10 cellular contexts compared by ENCODE assay signal in genomic region chr22:29700949-29701927, GRCh38. TPM values are rescaled to one million over a fixed set of nuclear protein-coding genes. Genes with fewer than 3 reads are reported as not detected.
A peak's percentile ranks its signal among the peaks of the same experiment; 100 is the strongest.
DNase-seq lines count a peak whose midpoint lies in the region; ATAC-seq and TF ChIP-seq lines count a peak whose summit lies in the region.
"Had no signal": no experiment of that assay in that cellular context is flagged by ENCODE, and none has a peak within 500 bp of the region (broad histone marks: within the 10 kb centered on the region; RNA-seq: fewer than 3 reads in every experiment).

No MANE protein-coding gene starts in this region.

- no peaks in the 10 kb centered on the region for H4K20me1 ChIP-seq in HCT116 (ENCODE audit: insufficient read depth)

- H3K9ac ChIP-seq in HCT116 (ENCODE audit: low read length): no peak overlapping the region

- no TSS peak for BruUV-seq in Calu3 (replicated peaks; lab: Mats Ljungman, UMichigan)
- BruUV-seq in HCT116 (replicated peaks; lab: Mats Ljungman, UMichigan): no TSS peak

- H3K27ac Mint-ChIP-seq in Calu3 (ENCODE audit: unreplicated experiment): peak overlapping the region; percentile 43

- H3K4me1 ChIP-seq in HCT116 (ENCODE audit: control insufficient read depth in 1 of 2, insufficient read depth in 2 of 2, low read length in 2 of 2): peaks cover 36 to 41% of the 10 kb centered on the region in 2 experiments

- H3K79me2 ChIP-seq in HCT116 (ENCODE audit: insufficient read depth, low read length): no peaks in the 10 kb centered on the region

- H3K4me2 ChIP-seq in HCT116 (ENCODE audit: low read length): peak overlapping the region; percentile 61

- H3K27ac ChIP-seq in HCT116 (ENCODE audit: low read depth, low read length): peak overlapping the region; percentile 38

- peaks cover 2% of the 10 kb centered on the region for H3K27me3 Mint-ChIP-seq in Calu3 (ENCODE audit: unreplicated experiment)

- H3K9me3 ChIP-seq in HCT116 (ENCODE audit: control insufficient read depth in 1 of 2, insufficient read depth in 1 of 2, low read depth in 1 of 2, low read length in 2 of 2) (no peaks in the 10 kb centered on the region), MG63 (no peaks in the 10 kb centered on the region)

- intact Hi-C loops in Calu3 (cut with micrococcal nuclease; ENCODE audit: unreplicated experiment) (loop anchor here (1.0 to 5.0 kb wide), 3 partner anchors 66 to 388 kb away; partner anchors contain the start of genes UQCR10 and ZMAT5), HCT116 (cut with micrococcal nuclease) (loop anchor here (1.0 kb wide), 2 partner anchors 304 to 388 kb away; no protein-coding TSS in a partner anchor)

- POLR2A ChIA-PET in HCT116 (lab: Charles Lee): interaction anchor here (1.1 to 1.7 kb wide), 3 partner anchors 66 to 387 kb away, joined by 3 to 5 read pairs (median 4); partner anchors contain the start of genes UQCR10 and ZMAT5

- peak; percentile 29 for TF ChIP-seq CTCF in Calu3 (IDR thresholded peaks at IDR 0.05; ENCODE audit: unreplicated experiment)
- TF ChIP-seq CTCF in HCT116 (IDR thresholded peaks at IDR 0.05 in 2 of 3, conservative IDR thresholded peaks at IDR 0.05 in 1 of 3; ENCODE audit: borderline replicate concordance in 1 of 3, insufficient read depth in 1 of 3, low read depth in 2 of 3, low read length in 2 of 3): peak; percentile 39 to 59 (median 51); a peak in 5 of 6 replicates
- TF ChIP-seq CTCF in epithelial cell of proximal tubule (conservative IDR thresholded peaks at IDR 0.05; ENCODE audit: low read depth, low read length): peak; percentile 49

- 0 out of 4 replicates have a peak overlapping the region, but pooled peaks of 1 of the 2 experiments have one; percentile 9 for H3K4me3 ChIP-seq in HCT116 (replicated peaks in 1 of 2; ENCODE audit: low read depth in 1 of 2, low read length in 2 of 2)
- H3K4me3 ChIP-seq in epithelial cell of proximal tubule (ENCODE audit: low read depth, low read length): no peak overlapping the region
- H3K4me3 ChIP-seq in MG63: no peak overlapping the region

- DNase-seq in Calu3 (peak; percentile 66), HCT116 (ENCODE audit: low read depth, low spot score) (peak; percentile 51), RKO (ENCODE audit: low spot score) (peak; percentile 44), epithelial cell of proximal tubule (ENCODE audit: low read depth) (peak; percentile 9), amniotic stem cell (lab: John Stamatoyannopoulos, UW) (no peak), ureter (ENCODE audit: low spot score) (no peak), anterior cingulate cortex (lab: John Stamatoyannopoulos, UW) (no peak), MG63 (no peak)

- peaks cover 14% of the 10 kb centered on the region for H3K4me1 Mint-ChIP-seq in Calu3 (ENCODE audit: low read depth, unreplicated experiment)

- H3K36me3 ChIP-seq in HCT116 (ENCODE audit: control insufficient read depth in 1 of 2, insufficient read depth in 2 of 2, low read length in 2 of 2): no peaks in the 10 kb centered on the region
- peaks cover 11% of the 10 kb centered on the region for H3K36me3 ChIP-seq in MG63

- ATAC-seq in HCT116: peak; percentile 74

- no peak overlapping the region for H3K4me3 Mint-ChIP-seq in Calu3 (ENCODE audit: low read depth, unreplicated experiment)

- no peaks in the 10 kb centered on the region for H3K9me2 ChIP-seq in HCT116 (ENCODE audit: insufficient read depth)

- no peaks in the 10 kb centered on the region for H3K27me3 ChIP-seq in HCT116 (ENCODE audit: insufficient read depth, low read length)
- no peaks in the 10 kb centered on the region for H3K27me3 ChIP-seq in MG63

- no peak overlapping the region for H2AFZ ChIP-seq in HCT116 (ENCODE audit: low read depth, low read length, poor library complexity, severe bottlenecking)

- RAD21 ChIA-PET in HCT116 (lab: Charles Lee; ENCODE audit: low non-redundant PET in 1 of 2, low total read pairs in 2 of 2, uncharacterized antibody in 2 of 2, unreplicated experiment in 2 of 2): interaction anchor here (0.6 to 1.0 kb wide), 7 partner anchors 12 to 388 kb away, joined by 3 to 6 read pairs (median 4); partner anchors contain the start of genes UQCR10 (in 1 of the 2) and ZMAT5 (in 1 of the 2)

- peaks cover 15% of the 10 kb centered on the region for H3K36me3 Mint-ChIP-seq in Calu3 (ENCODE audit: insufficient read depth, unreplicated experiment)

- H3K9me3 Mint-ChIP-seq in Calu3 (ENCODE audit: low read depth, unreplicated experiment): no peaks in the 10 kb centered on the region

- peak; percentile 67 for TF ChIP-seq RAD21 in HCT116 (IDR thresholded peaks at IDR 0.05; ENCODE audit: low read depth)

- CTCF ChIA-PET in Calu3 (lab: Charles Lee): interaction anchor here (0.5 to 2.3 kb wide), 10 partner anchors 10 to 389 kb away, joined by 3 to 13 read pairs (median 6); partner anchors contain the start of gene THOC5
- CTCF ChIA-PET in HCT116 (lab: Charles Lee): interaction anchor here (0.7 to 3.1 kb wide), 12 partner anchors 10 to 587 kb away, joined by 3 to 29 read pairs (median 4); no protein-coding TSS in a partner anchor

- TF ChIP-seq POLR2A in HCT116 (IDR thresholded peaks at IDR 0.05; ENCODE audit: borderline replicate concordance, extremely low read depth, insufficient read depth, insufficient read length): no peak

TF ChIP-seq in HCT116, 20 proteins besides CTCF, POLR2A, EP300 and RAD21:
- TF ChIP-seq JUND (IDR thresholded peaks at IDR 0.05) (no peak; the same call in 1 of the 2 replicates), SP1 (IDR thresholded peaks at IDR 0.05; ENCODE audit: low read depth) (no peak), EZH2 (IDR thresholded peaks at IDR 0.05) (no peak), EZH2phosphoT487 (IDR thresholded peaks at IDR 0.05; ENCODE audit: borderline replicate concordance) (no peak), CBX3 (IDR thresholded peaks at IDR 0.05; ENCODE audit: low read depth) (peak; percentile 73; the same call in 1 of the 2 replicates), FOSL1 (IDR thresholded peaks at IDR 0.05; ENCODE audit: low read depth) (peak; percentile 50; the same call in 1 of the 2 replicates), POLR2AphosphoS5 (IDR thresholded peaks at IDR 0.05; ENCODE audit: low read depth, low read length) (no peak), CEBPB (IDR thresholded peaks at IDR 0.05; ENCODE audit: low read depth) (no peak), ELF1 (IDR thresholded peaks at IDR 0.05; ENCODE audit: borderline replicate concordance, low read depth) (no peak), TCF7L2 (IDR thresholded peaks at IDR 0.05; ENCODE audit: borderline replicate concordance, extremely low read depth, insufficient read depth, insufficient read length) (no peak)
- TF ChIP-seq, protein P1, sequence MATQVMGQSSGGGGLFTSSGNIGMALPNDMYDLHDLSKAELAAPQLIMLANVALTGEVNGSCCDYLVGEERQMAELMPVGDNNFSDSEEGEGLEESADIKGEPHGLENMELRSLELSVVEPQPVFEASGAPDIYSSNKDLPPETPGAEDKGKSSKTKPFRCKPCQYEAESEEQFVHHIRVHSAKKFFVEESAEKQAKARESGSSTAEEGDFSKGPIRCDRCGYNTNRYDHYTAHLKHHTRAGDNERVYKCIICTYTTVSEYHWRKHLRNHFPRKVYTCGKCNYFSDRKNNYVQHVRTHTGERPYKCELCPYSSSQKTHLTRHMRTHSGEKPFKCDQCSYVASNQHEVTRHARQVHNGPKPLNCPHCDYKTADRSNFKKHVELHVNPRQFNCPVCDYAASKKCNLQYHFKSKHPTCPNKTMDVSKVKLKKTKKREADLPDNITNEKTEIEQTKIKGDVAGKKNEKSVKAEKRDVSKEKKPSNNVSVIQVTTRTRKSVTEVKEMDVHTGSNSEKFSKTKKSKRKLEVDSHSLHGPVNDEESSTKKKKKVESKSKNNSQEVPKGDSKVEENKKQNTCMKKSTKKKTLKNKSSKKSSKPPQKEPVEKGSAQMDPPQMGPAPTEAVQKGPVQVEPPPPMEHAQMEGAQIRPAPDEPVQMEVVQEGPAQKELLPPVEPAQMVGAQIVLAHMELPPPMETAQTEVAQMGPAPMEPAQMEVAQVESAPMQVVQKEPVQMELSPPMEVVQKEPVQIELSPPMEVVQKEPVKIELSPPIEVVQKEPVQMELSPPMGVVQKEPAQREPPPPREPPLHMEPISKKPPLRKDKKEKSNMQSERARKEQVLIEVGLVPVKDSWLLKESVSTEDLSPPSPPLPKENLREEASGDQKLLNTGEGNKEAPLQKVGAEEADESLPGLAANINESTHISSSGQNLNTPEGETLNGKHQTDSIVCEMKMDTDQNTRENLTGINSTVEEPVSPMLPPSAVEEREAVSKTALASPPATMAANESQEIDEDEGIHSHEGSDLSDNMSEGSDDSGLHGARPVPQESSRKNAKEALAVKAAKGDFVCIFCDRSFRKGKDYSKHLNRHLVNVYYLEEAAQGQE (IDR thresholded peaks at IDR 0.05; ENCODE audit: low read depth): no peak

RNA-seq across cellular contexts. Expression of gene CABP7, which starts 18.6 kb away (rescaled TPM):
- total RNA-seq in Calu3 (2022) (not detected in 2 replicates), HCT116 (2021; ENCODE audit: unreplicated experiment) (not detected), epithelial cell of proximal tubule (0.22 TPM in 1 of 2 replicates, not detected in the other), ureter (not detected)
- polyA plus RNA-seq in HCT116 (2012): 0.04 and 0.07 TPM in 2 replicates
- total RNA-seq in MG63 (2014; rRNA removed; shearing (Covaris generic); ENCODE audit: low replicate concordance): not detected in 2 replicates
- total RNA-seq: glomerular endothelial cell, NCI-H460 had no signal

Comparison
In these comparisons a context has a peak if more than half of its experiments do, and no peak if none do; other contexts are left out.
1. DNase-seq: peak in Calu3 (single experiment), HCT116 (single experiment), RKO (single experiment) and epithelial cell of proximal tubule (single experiment); none in amniotic stem cell (single experiment), ureter (single experiment), anterior cingulate cortex (0 of 58) and MG63 (single experiment).
2. Peak in every context shown above with its lines, with median percentiles within 50 percentile points of each other: CTCF ChIP-seq.